22 cellular contexts compared by ENCODE assay signal in genomic region chr2:54626131-54626530, GRCh38.
DNase-seq lines count a peak whose midpoint lies in the region; ATAC-seq and TF ChIP-seq lines count a peak whose summit lies in the region.
"Had no signal": no experiment of that assay in that cellular context is flagged by ENCODE, and none has a peak within 500 bp of the region (broad histone marks: within the 10 kb centered on the region; RNA-seq: fewer than 3 reads in every experiment).

No MANE protein-coding gene starts in this region.

- H3K36me3 ChIP-seq in stomach smooth muscle (ENCODE audit: control insufficient read depth in 2 of 2, insufficient read depth in 2 of 2, low read length in 2 of 2) = peaks cover 74% of the 10 kb centered on the region in 2 donors
- H3K36me3 ChIP-seq: ovary had no signal

- H3K27ac ChIP-seq in stomach smooth muscle (ENCODE audit: low read length) (peak overlapping the region; percentile 11), caudate nucleus (ENCODE audit: low read depth, low read length) (no peak overlapping the region)
- H3K27ac ChIP-seq: breast epithelium, HL-60, ovary, SJCRH30 had no signal

- no peak for DNase-seq in activated naive CD4-positive, alpha-beta T cell treated with anti-CD3 and anti-CD28 coated beads, Interleukin-2, amount 50 U/mL, for 72 hours (ENCODE audit: low spot score in 2 of 2)
- DNase-seq in activated naive CD4-positive, alpha-beta T cell treated with Interleukin-2 at 50 U/mL for 16 hours = no peak
- peak; percentile 39 for DNase-seq in choroid plexus epithelial cell (ENCODE audit: low read depth)
- no peak for DNase-seq in naive B cell
- DNase-seq in caudate nucleus (lab: John Stamatoyannopoulos, UW) = no peak
- DNase-seq: activated CD4-positive, alpha-beta T cell treated with anti-CD3 and anti-CD28 coated beads for 1 hour; activated CD8-positive, alpha-beta memory T cell treated with anti-CD3 and anti-CD28 coated beads, Interleukin-2, amount 50 U/mL, for 4 hours; activated naive CD8-positive, alpha-beta T cell treated with anti-CD3 and anti-CD28 coated beads, Interleukin-2, amount 10 ng/mL, durations not matched to agents 7 days and 5 days; DMS79 treated with DMSO at 0.1 percent for 48 hours; effector CD8-positive, alpha-beta T cell; hippocampal formation; NCI-H524 treated with DMSO at 0.1 percent for 48 hours; ovary; SJCRH30; stimulated activated CD4-positive, alpha-beta T cell treated with anti-CD3 and anti-CD28 coated beads, Interleukin-12 subunit alpha, Interleukin-12 subunit beta, amount 100 ng/mL, for 4 hours; T-helper 9 cell had no signal

- peaks cover 8% of the 10 kb centered on the region for H3K4me1 ChIP-seq in stomach smooth muscle (ENCODE audit: control insufficient read depth, insufficient read depth, low read length)
- H3K4me1 ChIP-seq: breast epithelium, SJCRH30 had no signal

- H3K4me3 Mint-ChIP-seq in naive B cell = no peak overlapping the region
- H3K4me3 Mint-ChIP-seq: activated naive CD8-positive, alpha-beta T cell treated with anti-CD3 and anti-CD28 coated beads, Interleukin-2, amount 10 ng/mL, durations not matched to agents 7 days and 5 days; stimulated activated naive CD8-positive, alpha-beta T cell treated with anti-CD3 and anti-CD28 coated beads, Interleukin-15, Interleukin-2, amounts not matched to agents 100 ng/mL and 50 ng/mL, for 24 hours had no signal

- no peak overlapping the region for H3K4me3 ChIP-seq in choroid plexus epithelial cell (ENCODE audit: low read depth, low read length)
- H3K4me3 ChIP-seq in stomach smooth muscle (ENCODE audit: low read length in 2 of 2) = no peak overlapping the region
- H3K4me3 ChIP-seq: breast epithelium, ovary, SJCRH30 had no signal

- no peaks in the 10 kb centered on the region for H3K9me3 Mint-ChIP-seq in activated naive CD4-positive, alpha-beta T cell treated with anti-CD3 and anti-CD28 coated beads, Interleukin-2, amount 50 U/mL, for 72 hours
- H3K9me3 Mint-ChIP-seq in naive B cell = no peaks in the 10 kb centered on the region
- H3K9me3 Mint-ChIP-seq: activated naive CD8-positive, alpha-beta T cell treated with anti-CD3 and anti-CD28 coated beads, Interleukin-2, amount 10 ng/mL, durations not matched to agents 7 days and 5 days; stimulated activated naive CD8-positive, alpha-beta T cell treated with anti-CD3 and anti-CD28 coated beads, Interleukin-15, Interleukin-2, amounts not matched to agents 100 ng/mL and 50 ng/mL, for 24 hours had no signal

- peaks cover 16 to 20% (median 16%) of the 10 kb centered on the region in 3 donors for H3K4me1 Mint-ChIP-seq in naive B cell
- H3K4me1 Mint-ChIP-seq: activated naive CD8-positive, alpha-beta T cell treated with anti-CD3 and anti-CD28 coated beads, Interleukin-2, amount 10 ng/mL, durations not matched to agents 7 days and 5 days had no signal

- ATAC-seq in activated naive CD4-positive, alpha-beta T cell treated with anti-CD3 and anti-CD28 coated beads, Interleukin-2, amount 50 U/mL, for 72 hours = no peak
- ATAC-seq in naive B cell (ENCODE audit: low read depth in 2 of 2) (no peak), GM18511 (IDR thresholded peaks at IDR 0.05; ENCODE audit: unreplicated experiment) (no peak), GM18861 (IDR thresholded peaks at IDR 0.05; ENCODE audit: unreplicated experiment) (no peak)

- H3K9me3 ChIP-seq in stomach smooth muscle (ENCODE audit: control insufficient read depth in 2 of 2, low read length in 2 of 2) = no peaks in the 10 kb centered on the region
- H3K9me3 ChIP-seq: breast epithelium, ovary, SJCRH30 had no signal

- no peak for TF ChIP-seq CTCF in choroid plexus epithelial cell (conservative IDR thresholded peaks at IDR 0.05; ENCODE audit: low read depth, low read length)

- H3K27ac Mint-ChIP-seq in activated naive CD4-positive, alpha-beta T cell treated with anti-CD3 and anti-CD28 coated beads, Interleukin-2, amount 50 U/mL, for 72 hours = peak overlapping the region; percentile 3 to 69
- H3K27ac Mint-ChIP-seq in naive B cell = peak overlapping the region in 4 of 6 donors; percentile 35 to 87 (median 70)
- H3K27ac Mint-ChIP-seq: activated naive CD8-positive, alpha-beta T cell treated with anti-CD3 and anti-CD28 coated beads, Interleukin-2, amount 10 ng/mL, durations not matched to agents 7 days and 5 days; stimulated activated naive CD8-positive, alpha-beta T cell treated with anti-CD3 and anti-CD28 coated beads, Interleukin-15, Interleukin-2, amounts not matched to agents 100 ng/mL and 50 ng/mL, for 24 hours had no signal

- H3K27me3 Mint-ChIP-seq in naive B cell = no peaks in the 10 kb centered on the region
- H3K27me3 Mint-ChIP-seq: activated naive CD8-positive, alpha-beta T cell treated with anti-CD3 and anti-CD28 coated beads, Interleukin-2, amount 10 ng/mL, durations not matched to agents 7 days and 5 days; stimulated activated naive CD8-positive, alpha-beta T cell treated with anti-CD3 and anti-CD28 coated beads, Interleukin-15, Interleukin-2, amounts not matched to agents 100 ng/mL and 50 ng/mL, for 24 hours had no signal

- H3K27me3 ChIP-seq in stomach smooth muscle (ENCODE audit: control insufficient read depth in 1 of 2, insufficient read depth in 2 of 2, low read length in 2 of 2) = no peaks in the 10 kb centered on the region
- H3K27me3 ChIP-seq: breast epithelium, ovary, SJCRH30 had no signal

- H3K9ac ChIP-seq in stomach smooth muscle (ENCODE audit: low read length in 2 of 2) = no peak overlapping the region

- peaks cover 23 to 59% of the 10 kb centered on the region in 2 donors for H3K36me3 Mint-ChIP-seq in activated naive CD4-positive, alpha-beta T cell treated with anti-CD3 and anti-CD28 coated beads, Interleukin-2, amount 50 U/mL, for 72 hours
- peaks cover 35 to 47% of the 10 kb centered on the region in 2 donors for H3K36me3 Mint-ChIP-seq in naive B cell
